Comparison of ENCODE assay signal across 1 cellular context in genomic region chr20:50517817-50518154, GRCh38.
TF ChIP-seq lines count a peak whose summit lies in the region.

No MANE protein-coding gene starts in this region.

TF ChIP-seq in IMR-90, 13 proteins besides CTCF, POLR2A, EP300 and RAD21:
- TF ChIP-seq ELK1 (IDR thresholded peaks at IDR 0.05; ENCODE audit: borderline replicate concordance, low read depth, low read length) (no peak), CEBPB (IDR thresholded peaks at IDR 0.05; ENCODE audit: low read depth, low read length) (no peak), CHD1 (IDR thresholded peaks at IDR 0.05; ENCODE audit: low read depth, low read length) (no peak), SMC3 (IDR thresholded peaks at IDR 0.05; ENCODE audit: low read depth, low read length) (no peak), FOS (IDR thresholded peaks at IDR 0.05; ENCODE audit: low read depth, low read length) (no peak), NFE2L2 (IDR thresholded peaks at IDR 0.05; ENCODE audit: low read depth, low read length) (no peak), USF2 (IDR thresholded peaks at IDR 0.05; ENCODE audit: low read depth, low read length) (no peak), RCOR1 (IDR thresholded peaks at IDR 0.05; ENCODE audit: insufficient replicate concordance, low read length) (no peak), BHLHE40 (IDR thresholded peaks at IDR 0.05; ENCODE audit: low read depth, low read length) (no peak), MXI1 (IDR thresholded peaks at IDR 0.05; ENCODE audit: borderline replicate concordance, low read depth, low read length) (no peak), MAZ (IDR thresholded peaks at IDR 0.05; ENCODE audit: borderline replicate concordance, low read depth, low read length) (no peak), MAFK (IDR thresholded peaks at IDR 0.05; ENCODE audit: low read depth, low read length) (no peak), RFX5 (IDR thresholded peaks at IDR 0.05; ENCODE audit: low read depth, low read length) (no peak)
